2 cellular contexts compared by ENCODE assay signal in genomic region chr7:132518839-132519173, GRCh38.
TF ChIP-seq lines count a peak whose summit lies in the region.

No MANE protein-coding gene starts in this region.

TF ChIP-seq in HepG2, 621 proteins besides CTCF, POLR2A, EP300 and RAD21:
- TF ChIP-seq, protein P1, sequence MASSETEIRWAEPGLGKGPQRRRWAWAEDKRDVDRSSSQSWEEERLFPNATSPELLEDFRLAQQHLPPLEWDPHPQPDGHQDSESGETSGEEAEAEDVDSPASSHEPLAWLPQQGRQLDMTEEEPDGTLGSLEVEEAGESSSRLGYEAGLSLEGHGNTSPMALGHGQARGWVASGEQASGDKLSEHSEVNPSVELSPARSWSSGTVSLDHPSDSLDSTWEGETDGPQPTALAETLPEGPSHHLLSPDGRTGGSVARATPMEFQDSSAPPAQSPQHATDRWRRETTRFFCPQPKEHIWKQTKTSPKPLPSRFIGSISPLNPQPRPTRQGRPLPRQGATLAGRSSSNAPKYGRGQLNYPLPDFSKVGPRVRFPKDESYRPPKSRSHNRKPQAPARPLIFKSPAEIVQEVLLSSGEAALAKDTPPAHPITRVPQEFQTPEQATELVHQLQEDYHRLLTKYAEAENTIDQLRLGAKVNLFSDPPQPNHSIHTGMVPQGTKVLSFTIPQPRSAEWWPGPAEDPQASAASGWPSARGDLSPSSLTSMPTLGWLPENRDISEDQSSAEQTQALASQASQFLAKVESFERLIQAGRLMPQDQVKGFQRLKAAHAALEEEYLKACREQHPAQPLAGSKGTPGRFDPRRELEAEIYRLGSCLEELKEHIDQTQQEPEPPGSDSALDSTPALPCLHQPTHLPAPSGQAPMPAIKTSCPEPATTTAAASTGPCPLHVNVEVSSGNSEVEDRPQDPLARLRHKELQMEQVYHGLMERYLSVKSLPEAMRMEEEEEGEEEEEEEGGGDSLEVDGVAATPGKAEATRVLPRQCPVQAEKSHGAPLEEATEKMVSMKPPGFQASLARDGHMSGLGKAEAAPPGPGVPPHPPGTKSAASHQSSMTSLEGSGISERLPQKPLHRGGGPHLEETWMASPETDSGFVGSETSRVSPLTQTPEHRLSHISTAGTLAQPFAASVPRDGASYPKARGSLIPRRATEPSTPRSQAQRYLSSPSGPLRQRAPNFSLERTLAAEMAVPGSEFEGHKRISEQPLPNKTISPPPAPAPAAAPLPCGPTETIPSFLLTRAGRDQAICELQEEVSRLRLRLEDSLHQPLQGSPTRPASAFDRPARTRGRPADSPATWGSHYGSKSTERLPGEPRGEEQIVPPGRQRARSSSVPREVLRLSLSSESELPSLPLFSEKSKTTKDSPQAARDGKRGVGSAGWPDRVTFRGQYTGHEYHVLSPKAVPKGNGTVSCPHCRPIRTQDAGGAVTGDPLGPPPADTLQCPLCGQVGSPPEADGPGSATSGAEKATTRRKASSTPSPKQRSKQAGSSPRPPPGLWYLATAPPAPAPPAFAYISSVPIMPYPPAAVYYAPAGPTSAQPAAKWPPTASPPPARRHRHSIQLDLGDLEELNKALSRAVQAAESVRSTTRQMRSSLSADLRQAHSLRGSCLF (CRISPR knock-in tag; IDR thresholded peaks at IDR 0.05; ENCODE audit: borderline replicate concordance): no peak
- TF ChIP-seq MNT (IDR thresholded peaks at IDR 0.05): peak; percentile 71

TF ChIP-seq in HEK293, 187 proteins besides CTCF, POLR2A, EP300 and RAD21:
- TF ChIP-seq REST (tag by site-specific recombination; IDR thresholded peaks at IDR 0.05) (peak; percentile 7; the same call in 1 of the 2 replicates), ZNF350 (tag by site-specific recombination; IDR thresholded peaks at IDR 0.05) (no peak)
